30 cellular contexts compared by ENCODE assay signal in genomic region chr4:127558489-127559407, GRCh38.
"Had no signal": no experiment of that assay in that cellular context is flagged by ENCODE, and none has a peak within 500 bp of the region (broad histone marks: within the 10 kb centered on the region; RNA-seq: fewer than 3 reads in every experiment).

No MANE protein-coding gene starts in this region.

- H3K27ac Mint-ChIP-seq: activated B cell treated with CpG ODN at 0.5 μM for 24 hours; activated CD4-positive, alpha-beta T cell treated with anti-CD3 and anti-CD28 coated beads, Interleukin-2, amount 10 ng/mL, durations not matched to agents 24 days and 14 days; activated CD8-positive, alpha-beta memory T cell treated with anti-CD3 and anti-CD28 coated beads, Interleukin-2, amount 10 ng/mL, durations not matched to agents 7 days and 5 days; activated naive CD4-positive, alpha-beta T cell treated with anti-CD3 and anti-CD28 coated beads, Interleukin-2, amount 50 U/mL, for 72 hours; activated naive CD8-positive, alpha-beta T cell treated with anti-CD3 and anti-CD28 coated beads, Interleukin-2, amount 50 U/mL, for 24 hours; activated T-cell treated with anti-CD3 and anti-CD28 coated beads, Interleukin-2, amount 50 U/mL, for 24 hours; activated T-helper 1 cell treated with anti-CD3 and anti-CD28 coated beads, Interleukin-12 subunit alpha, Interleukin-12 subunit beta, Interleukin-2, Interleukin-4 antibody, amounts not matched to agents 30 ng/mL and 10 ng/mL and 1 ng/mL, durations not matched to agents 14 hours and 24 hours and 36 hours; brain; T-cell had no signal

- H3K27ac ChIP-seq: SK-N-MC had no signal

- H3K4me3 ChIP-seq: SK-N-MC had no signal

- FAIRE-seq: astrocyte, TTC549 had no signal

- H3K4me3 Mint-ChIP-seq: activated B cell treated with CpG ODN at 0.5 μM for 24 hours; activated CD4-positive, alpha-beta T cell treated with anti-CD3 and anti-CD28 coated beads, Interleukin-2, amount 10 ng/mL, durations not matched to agents 24 days and 14 days; activated CD8-positive, alpha-beta memory T cell treated with anti-CD3 and anti-CD28 coated beads, Interleukin-2, amount 10 ng/mL, durations not matched to agents 7 days and 5 days; activated naive CD8-positive, alpha-beta T cell treated with anti-CD3 and anti-CD28 coated beads, Interleukin-2, amount 50 U/mL, for 24 hours; activated T-cell treated with anti-CD3 and anti-CD28 coated beads, Interleukin-2, amount 50 U/mL, for 24 hours; activated T-helper 1 cell treated with anti-CD3 and anti-CD28 coated beads, Interleukin-12 subunit alpha, Interleukin-12 subunit beta, Interleukin-2, Interleukin-4 antibody, amounts not matched to agents 30 ng/mL and 10 ng/mL and 1 ng/mL, durations not matched to agents 14 hours and 24 hours and 36 hours; brain; T-cell had no signal

- ATAC-seq: activated CD8-positive, alpha-beta memory T cell treated with anti-CD3 and anti-CD28 coated beads, Interleukin-2, amount 10 ng/mL, durations not matched to agents 7 days and 5 days; activated naive CD4-positive, alpha-beta T cell treated with anti-CD3 and anti-CD28 coated beads, Interleukin-2, amount 50 U/mL, for 72 hours; activated naive CD8-positive, alpha-beta T cell treated with anti-CD3 and anti-CD28 coated beads, Interleukin-2, amount 50 U/mL, for 24 hours had no signal

- H3K9me3 Mint-ChIP-seq: activated B cell treated with CpG ODN at 0.5 μM for 24 hours; activated CD4-positive, alpha-beta T cell treated with anti-CD3 and anti-CD28 coated beads, Interleukin-2, amount 10 ng/mL, durations not matched to agents 24 days and 14 days; activated naive CD4-positive, alpha-beta T cell treated with anti-CD3 and anti-CD28 coated beads, Interleukin-2, amount 50 U/mL, for 72 hours; activated naive CD8-positive, alpha-beta T cell treated with anti-CD3 and anti-CD28 coated beads, Interleukin-2, amount 50 U/mL, for 24 hours; activated T-cell treated with anti-CD3 and anti-CD28 coated beads, Interleukin-2, amount 50 U/mL, for 24 hours; activated T-helper 1 cell treated with anti-CD3 and anti-CD28 coated beads, Interleukin-12 subunit alpha, Interleukin-12 subunit beta, Interleukin-2, Interleukin-4 antibody, amounts not matched to agents 30 ng/mL and 10 ng/mL and 1 ng/mL, durations not matched to agents 14 hours and 24 hours and 36 hours; T-cell had no signal

- DNase-seq: activated B cell treated with CpG ODN at 0.5 μM for 24 hours; activated CD4-positive, alpha-beta T cell treated with anti-CD3 and anti-CD28 coated beads for 1 hour; activated CD4-positive, alpha-beta T cell treated with anti-CD3 and anti-CD28 coated beads, Interleukin-2, amount 10 ng/mL, durations not matched to agents 24 days and 14 days; activated CD4-positive, alpha-beta T cell treated with anti-CD3 and anti-CD28 coated beads, Interleukin-2, amount 50 U/mL, for 48 hours; activated CD8-positive, alpha-beta memory T cell treated with anti-CD3 and anti-CD28 coated beads, Interleukin-2, amount 10 ng/mL, durations not matched to agents 7 days and 5 days; activated effector memory CD4-positive, alpha-beta T cell treated with anti-CD3 and anti-CD28 coated beads, Interleukin-2, amount 50 U/mL, for 16 hours; activated naive CD4-positive, alpha-beta T cell treated with Interleukin-2 at 50 U/mL for 16 hours; activated naive CD8-positive, alpha-beta T cell treated with anti-CD3 and anti-CD28 coated beads, Interleukin-2, amount 50 U/mL, for 24 hours; activated T-cell treated with anti-CD3 and anti-CD28 coated beads, Interleukin-2, amount 50 U/mL, for 24 hours; amniotic stem cell; Kasumi-1; KBM-7; NCI-H1092; NCI-H1417; NCI-H1694; NCI-H2029; NCI-H2107; NCI-H2171 treated with DMSO at 0.1 percent for 48 hours; NCI-H226; NCI-H526 treated with DMSO at 0.1 percent for 48 hours; NCI-H82; T-cell; T-helper 2 cell; T1000 had no signal

- H3K36me3 Mint-ChIP-seq: activated CD8-positive, alpha-beta memory T cell treated with anti-CD3 and anti-CD28 coated beads, Interleukin-2, amount 10 ng/mL, durations not matched to agents 7 days and 5 days; activated naive CD4-positive, alpha-beta T cell treated with anti-CD3 and anti-CD28 coated beads, Interleukin-2, amount 50 U/mL, for 72 hours; brain; T-cell had no signal

- H3K4me1 Mint-ChIP-seq: activated B cell treated with CpG ODN at 0.5 μM for 24 hours; activated CD4-positive, alpha-beta T cell treated with anti-CD3 and anti-CD28 coated beads, Interleukin-2, amount 10 ng/mL, durations not matched to agents 24 days and 14 days; activated CD8-positive, alpha-beta memory T cell treated with anti-CD3 and anti-CD28 coated beads, Interleukin-2, amount 10 ng/mL, durations not matched to agents 7 days and 5 days; activated naive CD8-positive, alpha-beta T cell treated with anti-CD3 and anti-CD28 coated beads, Interleukin-2, amount 50 U/mL, for 24 hours; brain; T-cell had no signal

- H3K27me3 Mint-ChIP-seq: activated B cell treated with CpG ODN at 0.5 μM for 24 hours; activated CD4-positive, alpha-beta T cell treated with anti-CD3 and anti-CD28 coated beads, Interleukin-2, amount 10 ng/mL, durations not matched to agents 24 days and 14 days; activated CD8-positive, alpha-beta memory T cell treated with anti-CD3 and anti-CD28 coated beads, Interleukin-2, amount 10 ng/mL, durations not matched to agents 7 days and 5 days; activated naive CD8-positive, alpha-beta T cell treated with anti-CD3 and anti-CD28 coated beads, Interleukin-2, amount 50 U/mL, for 24 hours; activated T-cell treated with anti-CD3 and anti-CD28 coated beads, Interleukin-2, amount 50 U/mL, for 24 hours; brain; T-cell had no signal
